2 cellular contexts compared by ENCODE assay signal in the genomic region with DNA sequence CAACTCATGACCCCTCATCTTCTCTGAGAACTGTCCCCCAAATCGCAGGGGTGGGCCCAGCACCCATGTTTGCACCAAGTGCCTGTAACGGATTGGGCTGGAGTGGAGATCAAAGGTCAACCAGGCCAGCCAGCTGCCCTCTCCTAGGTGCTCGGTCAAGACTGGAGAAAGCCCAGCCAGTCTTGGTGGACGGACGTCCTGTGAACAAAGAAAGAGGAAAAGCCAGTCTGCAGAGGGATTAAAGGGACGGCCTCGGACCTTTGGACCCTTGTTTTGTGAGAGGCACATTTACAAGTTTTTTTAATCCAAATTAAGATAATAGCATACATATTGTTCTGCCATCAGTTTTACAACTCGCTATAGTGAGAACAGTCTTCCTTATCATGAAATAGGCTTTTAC.
TF ChIP-seq lines count a peak whose summit lies in the region.

No MANE protein-coding gene starts in this region.

TF ChIP-seq in liver, 16 proteins besides CTCF, POLR2A, EP300 and RAD21:
- TF ChIP-seq HNF4A (conservative IDR thresholded peaks at IDR 0.05), result peak; percentile 30 to 31
- TF ChIP-seq, protein P1, sequence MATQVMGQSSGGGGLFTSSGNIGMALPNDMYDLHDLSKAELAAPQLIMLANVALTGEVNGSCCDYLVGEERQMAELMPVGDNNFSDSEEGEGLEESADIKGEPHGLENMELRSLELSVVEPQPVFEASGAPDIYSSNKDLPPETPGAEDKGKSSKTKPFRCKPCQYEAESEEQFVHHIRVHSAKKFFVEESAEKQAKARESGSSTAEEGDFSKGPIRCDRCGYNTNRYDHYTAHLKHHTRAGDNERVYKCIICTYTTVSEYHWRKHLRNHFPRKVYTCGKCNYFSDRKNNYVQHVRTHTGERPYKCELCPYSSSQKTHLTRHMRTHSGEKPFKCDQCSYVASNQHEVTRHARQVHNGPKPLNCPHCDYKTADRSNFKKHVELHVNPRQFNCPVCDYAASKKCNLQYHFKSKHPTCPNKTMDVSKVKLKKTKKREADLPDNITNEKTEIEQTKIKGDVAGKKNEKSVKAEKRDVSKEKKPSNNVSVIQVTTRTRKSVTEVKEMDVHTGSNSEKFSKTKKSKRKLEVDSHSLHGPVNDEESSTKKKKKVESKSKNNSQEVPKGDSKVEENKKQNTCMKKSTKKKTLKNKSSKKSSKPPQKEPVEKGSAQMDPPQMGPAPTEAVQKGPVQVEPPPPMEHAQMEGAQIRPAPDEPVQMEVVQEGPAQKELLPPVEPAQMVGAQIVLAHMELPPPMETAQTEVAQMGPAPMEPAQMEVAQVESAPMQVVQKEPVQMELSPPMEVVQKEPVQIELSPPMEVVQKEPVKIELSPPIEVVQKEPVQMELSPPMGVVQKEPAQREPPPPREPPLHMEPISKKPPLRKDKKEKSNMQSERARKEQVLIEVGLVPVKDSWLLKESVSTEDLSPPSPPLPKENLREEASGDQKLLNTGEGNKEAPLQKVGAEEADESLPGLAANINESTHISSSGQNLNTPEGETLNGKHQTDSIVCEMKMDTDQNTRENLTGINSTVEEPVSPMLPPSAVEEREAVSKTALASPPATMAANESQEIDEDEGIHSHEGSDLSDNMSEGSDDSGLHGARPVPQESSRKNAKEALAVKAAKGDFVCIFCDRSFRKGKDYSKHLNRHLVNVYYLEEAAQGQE (IDR thresholded peaks at IDR 0.05), result no peak

TF ChIP-seq in HepG2, 621 proteins besides CTCF, POLR2A, EP300 and RAD21:
- no peak for TF ChIP-seq SIX1 (CRISPR knock-in tag; IDR thresholded peaks at IDR 0.05; ENCODE audit: borderline replicate concordance)
- TF ChIP-seq ZSCAN25 (CRISPR knock-in tag; IDR thresholded peaks at IDR 0.05), result no peak
- TF ChIP-seq, protein P2, sequence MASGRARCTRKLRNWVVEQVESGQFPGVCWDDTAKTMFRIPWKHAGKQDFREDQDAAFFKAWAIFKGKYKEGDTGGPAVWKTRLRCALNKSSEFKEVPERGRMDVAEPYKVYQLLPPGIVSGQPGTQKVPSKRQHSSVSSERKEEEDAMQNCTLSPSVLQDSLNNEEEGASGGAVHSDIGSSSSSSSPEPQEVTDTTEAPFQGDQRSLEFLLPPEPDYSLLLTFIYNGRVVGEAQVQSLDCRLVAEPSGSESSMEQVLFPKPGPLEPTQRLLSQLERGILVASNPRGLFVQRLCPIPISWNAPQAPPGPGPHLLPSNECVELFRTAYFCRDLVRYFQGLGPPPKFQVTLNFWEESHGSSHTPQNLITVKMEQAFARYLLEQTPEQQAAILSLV (CRISPR knock-in tag; IDR thresholded peaks at IDR 0.05; ENCODE audit: borderline replicate concordance), result no peak
- TF ChIP-seq, protein P3, sequence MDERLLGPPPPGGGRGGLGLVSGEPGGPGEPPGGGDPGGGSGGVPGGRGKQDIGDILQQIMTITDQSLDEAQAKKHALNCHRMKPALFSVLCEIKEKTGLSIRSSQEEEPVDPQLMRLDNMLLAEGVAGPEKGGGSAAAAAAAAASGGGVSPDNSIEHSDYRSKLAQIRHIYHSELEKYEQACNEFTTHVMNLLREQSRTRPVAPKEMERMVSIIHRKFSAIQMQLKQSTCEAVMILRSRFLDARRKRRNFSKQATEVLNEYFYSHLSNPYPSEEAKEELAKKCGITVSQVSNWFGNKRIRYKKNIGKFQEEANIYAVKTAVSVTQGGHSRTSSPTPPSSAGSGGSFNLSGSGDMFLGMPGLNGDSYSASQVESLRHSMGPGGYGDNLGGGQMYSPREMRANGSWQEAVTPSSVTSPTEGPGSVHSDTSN (CRISPR knock-in tag; IDR thresholded peaks at IDR 0.05), result no peak
- no peak for TF ChIP-seq ONECUT2 (CRISPR knock-in tag; IDR thresholded peaks at IDR 0.05)
- no peak for TF ChIP-seq LCORL (IDR thresholded peaks at IDR 0.05)
- no peak for TF ChIP-seq LCORL (CRISPR knock-in tag; IDR thresholded peaks at IDR 0.05)
- TF ChIP-seq ZBTB8A (CRISPR knock-in tag; IDR thresholded peaks at IDR 0.05; ENCODE audit: borderline replicate concordance, low read depth), result no peak
- TF ChIP-seq ZNF83 (CRISPR knock-in tag; IDR thresholded peaks at IDR 0.05; ENCODE audit: borderline replicate concordance), result no peak
- no peak for TF ChIP-seq HDAC6 (IDR thresholded peaks at IDR 0.05; ENCODE audit: low read depth, low read length)
- no peak for TF ChIP-seq ZNF772 (CRISPR knock-in tag; IDR thresholded peaks at IDR 0.05)
- TF ChIP-seq ZMYM2 (CRISPR knock-in tag; IDR thresholded peaks at IDR 0.05), result no peak
TF ChIP-seq in HepG2: peak in this region for 0.
